21 cellular contexts compared by ENCODE assay signal in genomic region chr4:76489799-76490176, GRCh38. TPM values are rescaled to one million over a fixed set of nuclear protein-coding genes. Genes with fewer than 3 reads are reported as not detected.
"Had no signal": no experiment of that assay in that cellular context is flagged by ENCODE, and none has a peak within 500 bp of the region (broad histone marks: within the 10 kb centered on the region; RNA-seq: fewer than 3 reads in every experiment).

No MANE protein-coding gene starts in this region.

- H3K9me3 Mint-ChIP-seq: activated CD4-positive, alpha-beta T cell treated with anti-CD3 and anti-CD28 coated beads, Interleukin-2, amount 10 ng/mL, durations not matched to agents 24 days and 14 days; activated naive CD8-positive, alpha-beta T cell treated with anti-CD3 and anti-CD28 coated beads for 36 hours; activated T-cell treated with anti-CD3 and anti-CD28 coated beads, Interleukin-2, amount 50 U/mL, for 24 hours; naive thymus-derived CD8-positive, alpha-beta T cell; stimulated activated naive CD8-positive, alpha-beta T cell treated with anti-CD3 and anti-CD28 coated beads, Interleukin-15, Interleukin-2, amounts not matched to agents 100 ng/mL and 50 ng/mL, for 24 hours had no signal

- H3K27ac ChIP-seq: cardiac muscle cell, foreskin keratinocyte, ovary, psoas muscle, right atrium auricular region, tibial artery had no signal

- H3K27me3 ChIP-seq: cardiac muscle cell, foreskin keratinocyte, ovary, right atrium auricular region, tibial artery had no signal

- ATAC-seq: foreskin keratinocyte; left lobe of liver; naive thymus-derived CD8-positive, alpha-beta T cell; psoas muscle had no signal

- DNase-seq: activated CD4-positive, alpha-beta T cell treated with anti-CD3 and anti-CD28 coated beads, Interleukin-2, amount 10 ng/mL, durations not matched to agents 24 days and 14 days; activated CD8-positive, alpha-beta memory T cell treated with anti-CD3 and anti-CD28 coated beads for 24 hours; activated CD8-positive, alpha-beta memory T cell treated with anti-CD3 and anti-CD28 coated beads, Interleukin-2, amount 50 U/mL, for 4 hours; activated naive CD4-positive, alpha-beta T cell treated with Interleukin-2 at 50 U/mL for 16 hours; activated naive CD8-positive, alpha-beta T cell treated with anti-CD3 and anti-CD28 coated beads for 36 hours; activated T-cell treated with anti-CD3 and anti-CD28 coated beads, Interleukin-2, amount 50 U/mL, for 24 hours; cortex of kidney; foreskin keratinocyte; kidney; naive thymus-derived CD8-positive, alpha-beta T cell; ovary; psoas muscle; stimulated activated CD4-positive, alpha-beta T cell treated with anti-CD3 and anti-CD28 coated beads, Interleukin-12 subunit alpha, Interleukin-12 subunit beta, amount 100 ng/mL, for 4 hours; substantia nigra; tibial artery had no signal

- H3K4me3 ChIP-seq: cardiac muscle cell, lung, ovary, psoas muscle, right atrium auricular region, tibial artery had no signal

- H3K4me1 Mint-ChIP-seq: activated CD4-positive, alpha-beta T cell treated with anti-CD3 and anti-CD28 coated beads, Interleukin-2, amount 10 ng/mL, durations not matched to agents 24 days and 14 days had no signal

- H3K27ac Mint-ChIP-seq: activated CD4-positive, alpha-beta T cell treated with anti-CD3 and anti-CD28 coated beads, Interleukin-2, amount 10 ng/mL, durations not matched to agents 24 days and 14 days; activated naive CD8-positive, alpha-beta T cell treated with anti-CD3 and anti-CD28 coated beads for 36 hours; activated T-cell treated with anti-CD3 and anti-CD28 coated beads, Interleukin-2, amount 50 U/mL, for 24 hours; naive thymus-derived CD8-positive, alpha-beta T cell; stimulated activated naive CD8-positive, alpha-beta T cell treated with anti-CD3 and anti-CD28 coated beads, Interleukin-15, Interleukin-2, amounts not matched to agents 100 ng/mL and 50 ng/mL, for 24 hours had no signal

- H3K4me1 ChIP-seq: psoas muscle had no signal

- H3K9me3 ChIP-seq: ovary, psoas muscle, right atrium auricular region, tibial artery had no signal

- H3K4me3 Mint-ChIP-seq: activated CD4-positive, alpha-beta T cell treated with anti-CD3 and anti-CD28 coated beads, Interleukin-2, amount 10 ng/mL, durations not matched to agents 24 days and 14 days; activated naive CD8-positive, alpha-beta T cell treated with anti-CD3 and anti-CD28 coated beads for 36 hours; activated T-cell treated with anti-CD3 and anti-CD28 coated beads, Interleukin-2, amount 50 U/mL, for 24 hours; naive thymus-derived CD8-positive, alpha-beta T cell; stimulated activated naive CD8-positive, alpha-beta T cell treated with anti-CD3 and anti-CD28 coated beads, Interleukin-15, Interleukin-2, amounts not matched to agents 100 ng/mL and 50 ng/mL, for 24 hours had no signal

- H3K36me3 ChIP-seq: cardiac muscle cell, ovary, right atrium auricular region, tibial artery had no signal

- H3K36me3 Mint-ChIP-seq: activated naive CD8-positive, alpha-beta T cell treated with anti-CD3 and anti-CD28 coated beads for 36 hours; naive thymus-derived CD8-positive, alpha-beta T cell had no signal

RNA-seq across cellular contexts. Expression of gene SHROOM3, which starts 54.8 kb away (rescaled TPM):
- total RNA-seq: naive thymus-derived CD8-positive, alpha-beta T cell; T-helper 2 cell treated with Interferon-gamma antibody and Interleukin-4, amounts not matched to agents 100 ng/mL and 5 ng/mL, for 36 hours had no signal
- polyA plus RNA-seq: naive thymus-derived CD8-positive, alpha-beta T cell had no signal
